28 cellular contexts compared by ENCODE assay signal in genomic region chr17:655618-656017, GRCh38.
"Had no signal": no experiment of that assay in that cellular context is flagged by ENCODE, and none has a peak within 500 bp of the region (broad histone marks: within the 10 kb centered on the region; RNA-seq: fewer than 3 reads in every experiment).

No MANE protein-coding gene starts in this region.

- ATAC-seq: Panc1 had no signal

- H3K4me3 Mint-ChIP-seq: activated B cell treated with CpG ODN at 0.5 μM for 24 hours; activated CD4-positive, alpha-beta memory T cell treated with anti-CD3 and anti-CD28 coated beads for 36 hours; activated naive CD8-positive, alpha-beta T cell treated with anti-CD3 and anti-CD28 coated beads for 36 hours; T-helper 2 cell treated with Interferon-gamma antibody and Interleukin-4, amounts not matched to agents 5 μg/mL and 100 μg/mL, for 36 hours had no signal

- H3K9me3 Mint-ChIP-seq: activated B cell treated with CpG ODN at 0.5 μM for 24 hours; activated CD4-positive, alpha-beta memory T cell treated with anti-CD3 and anti-CD28 coated beads for 36 hours; activated naive CD8-positive, alpha-beta T cell treated with anti-CD3 and anti-CD28 coated beads for 36 hours; T-helper 2 cell treated with Interferon-gamma antibody and Interleukin-4, amounts not matched to agents 5 μg/mL and 100 μg/mL, for 36 hours had no signal

- DNase-seq: activated B cell treated with CpG ODN at 0.5 μM for 24 hours; activated CD4-positive, alpha-beta memory T cell treated with anti-CD3 and anti-CD28 coated beads for 36 hours; activated CD4-positive, alpha-beta T cell treated with anti-CD3 and anti-CD28 coated beads for 4 hours; activated CD4-positive, alpha-beta T cell treated with anti-CD3 and anti-CD28 coated beads, Interleukin-2, amount 50 U/mL, for 1 hour; activated CD4-positive, CD25-positive, alpha-beta regulatory T cell treated with anti-CD3 and anti-CD28 coated beads, Interleukin-2, amount 50 U/mL, for 72 hours; activated CD8-positive, alpha-beta memory T cell treated with anti-CD3 and anti-CD28 coated beads, Interleukin-2, amount 50 U/mL, for 4 hours; activated effector memory CD4-positive, alpha-beta T cell treated with anti-CD3 and anti-CD28 coated beads, Interleukin-2, amount 50 U/mL, for 16 hours; activated naive CD4-positive, alpha-beta T cell; activated naive CD4-positive, alpha-beta T cell treated with anti-CD3 and anti-CD28 coated beads, Interleukin-2, amount 50 U/mL, for 16 hours; activated naive CD8-positive, alpha-beta T cell treated with anti-CD3 and anti-CD28 coated beads for 36 hours; activated T-cell treated with anti-CD3 and anti-CD28 coated beads for 4 hours; activated T-cell treated with anti-CD3 and anti-CD28 coated beads, Interleukin-2, amount 50 U/mL, for 48 hours; amniotic stem cell; aorta; brain microvascular endothelial cell; central memory CD4-positive, alpha-beta T cell; MM.1S; MV-4-11; NCI-H1092; NCI-H1436 treated with DMSO at 0.1 percent for 48 hours; NCI-H1694 treated with DMSO at 0.1 percent for 48 hours; NCI-H2029; NCI-H345; NCI-H524 treated with DMSO at 0.1 percent for 48 hours; SHP77; SJCRH30 had no signal

- H3K27me3 Mint-ChIP-seq: activated B cell treated with CpG ODN at 0.5 μM for 24 hours; activated CD4-positive, alpha-beta memory T cell treated with anti-CD3 and anti-CD28 coated beads for 36 hours; activated naive CD8-positive, alpha-beta T cell treated with anti-CD3 and anti-CD28 coated beads for 36 hours had no signal

- H3K27ac Mint-ChIP-seq: activated B cell treated with CpG ODN at 0.5 μM for 24 hours; activated CD4-positive, alpha-beta memory T cell treated with anti-CD3 and anti-CD28 coated beads for 36 hours; activated naive CD8-positive, alpha-beta T cell treated with anti-CD3 and anti-CD28 coated beads for 36 hours; T-helper 2 cell treated with Interferon-gamma antibody and Interleukin-4, amounts not matched to agents 5 μg/mL and 100 μg/mL, for 36 hours had no signal

- H3K4me1 Mint-ChIP-seq: activated naive CD8-positive, alpha-beta T cell treated with anti-CD3 and anti-CD28 coated beads for 36 hours had no signal
